Comparison of ENCODE assay signal across 8 cellular contexts in the genomic region with DNA sequence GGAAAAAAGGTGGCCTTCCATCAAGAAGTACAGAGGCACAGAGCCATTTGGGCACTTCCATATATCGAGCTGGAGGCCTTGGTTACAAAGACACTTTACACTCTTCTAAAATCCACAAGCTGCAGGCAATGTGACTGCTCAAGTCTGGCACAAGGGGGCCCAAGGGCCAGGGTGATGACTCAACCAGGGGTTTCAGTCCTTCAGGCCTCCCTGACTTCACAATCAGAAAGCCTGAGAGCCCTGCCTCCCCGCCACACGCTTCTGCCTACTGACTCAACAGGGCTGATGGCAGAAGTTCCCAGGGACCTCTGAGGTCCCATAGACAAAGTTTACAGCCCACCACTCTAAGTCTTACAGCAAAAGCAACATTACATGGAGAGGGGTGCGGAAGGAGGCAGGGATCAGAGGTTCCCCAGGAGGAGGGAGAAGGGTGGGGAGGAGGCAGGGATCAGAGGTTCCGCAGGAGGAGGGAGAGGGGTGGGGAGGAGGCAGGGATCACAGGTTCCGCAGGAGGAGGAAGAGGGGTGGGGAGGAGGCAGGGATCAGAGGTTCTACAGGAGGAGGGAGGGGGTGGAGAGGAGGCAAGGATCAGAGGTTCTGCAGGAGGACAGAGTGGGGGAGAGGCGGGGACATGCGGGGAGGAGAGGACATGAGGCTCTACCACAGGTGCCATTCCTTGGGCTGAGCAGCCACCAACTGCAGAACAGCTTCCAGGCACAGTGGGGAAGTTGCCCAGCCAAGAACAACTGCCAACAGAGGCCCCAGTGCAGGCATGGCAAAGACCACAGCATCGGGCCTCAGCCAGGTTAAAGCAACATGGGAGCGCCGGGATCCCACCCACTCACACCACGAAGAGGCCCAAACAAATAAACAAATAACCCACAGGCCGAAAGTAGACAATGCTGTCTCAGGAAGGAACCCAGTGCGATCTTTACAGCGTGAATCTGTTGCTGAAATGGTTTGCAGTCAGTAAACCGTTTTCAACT. TPM values are rescaled to one million over a fixed set of nuclear protein-coding genes. Genes with fewer than 3 reads are reported as not detected.
DNase-seq lines count a peak whose midpoint lies in the region; ATAC-seq and TF ChIP-seq lines count a peak whose summit lies in the region.

No MANE protein-coding gene starts in this region.

- peak; percentile 93 for ATAC-seq in GM18519 (IDR thresholded peaks at IDR 0.05; ENCODE audit: low FRiP score, unreplicated experiment)

- no peak for TF ChIP-seq EP300 in transverse colon (IDR thresholded peaks at IDR 0.05; ENCODE audit: low read depth)

- peak; percentile 87 for DNase-seq in MV-4-11 (lab: John Stamatoyannopoulos, UW)
- DNase-seq in astrocyte of the spinal cord (ENCODE audit: low read depth, low spot score), result peak; percentile 49
- DNase-seq in stimulated activated CD4-positive, alpha-beta T cell treated with anti-CD3 and anti-CD28 coated beads, Interleukin-4, amount 100 ng/mL, for 48 hours (ENCODE audit: low read depth in 2 of 2), result peak; percentile 54 to 61
- DNase-seq in middle frontal gyrus (ENCODE audit: extremely low spot score, low spot score), result no peak
- DNase-seq in HuH-7 (ENCODE audit: low spot score), result no peak
- no peak for DNase-seq in transverse colon

- POLR2A ChIA-PET in HEK293 (lab: Yijun Ruan, JAX), result no interaction called here

- 84 to 85% methylated on average over 13 to 16 of the region's 16 CpGs for WGBS in transverse colon (ENCODE audit: low coverage in 1 of 2), 2 donors

- CTCF ChIA-PET in HEK293 (lab: Yijun Ruan, JAX), result interaction anchor here (1.3 kb wide), 1 partner anchor 164 kb away, joined by 3 read pairs; no protein-coding TSS in a partner anchor

- H3K9me3 ChIP-seq in HEK293 (ENCODE audit: control insufficient read depth, insufficient read depth, low read depth, low read length), result no peaks in the 10 kb centered on the region
- H3K9me3 ChIP-seq in transverse colon, result no peaks in the 10 kb centered on the region

- peaks cover 0 to 18% of the 10 kb centered on the region in 2 experiments; a peak in 1 of 3 replicates for H3K36me3 ChIP-seq in HEK293 (ENCODE audit: control insufficient read depth in 2 of 2, insufficient read depth in 1 of 2, low read length in 2 of 2)
- H3K36me3 ChIP-seq in transverse colon, result no peaks in the 10 kb centered on the region

- TF ChIP-seq POLR2A in transverse colon (IDR thresholded peaks at IDR 0.05), result no peak

- H3K27me3 ChIP-seq in transverse colon, result no peaks in the 10 kb centered on the region

- in situ Hi-C loops in astrocyte of the spinal cord (cut with HindIII; ENCODE audit: low sequenced_read_pairs), result no loop called here
- in situ Hi-C loops in transverse colon (cut with MboI; ENCODE audit: low pct_ligation_motif_present in 1 of 4, low pct_unique_long_range_greater_than_20kb in 1 of 4, low sequenced_read_pairs in 3 of 4), result no loop called here

- H3K27ac ChIP-seq in HEK293 (ENCODE audit: extremely low read depth, low read depth, low read length) (no peak overlapping the region), transverse colon (no peak overlapping the region)

- intact Hi-C loops in transverse colon (cut with DNase I; ENCODE audit: low total_unique reads), result loop anchor here (5.0 kb wide), 1 partner anchor 891 kb away; no protein-coding TSS in a partner anchor

- TF ChIP-seq CTCF in HEK293 (tag by site-specific recombination; IDR thresholded peaks at IDR 0.05) (no peak), astrocyte of the spinal cord (IDR thresholded peaks at IDR 0.05; ENCODE audit: low read depth, low read length) (no peak), transverse colon (IDR thresholded peaks at IDR 0.05) (no peak)

- H3K4me1 ChIP-seq in HEK293 (ENCODE audit: control insufficient read depth, insufficient read depth, low read length) (no peaks in the 10 kb centered on the region; the same call in 1 of the 2 replicates), transverse colon (peaks cover 0 to 12% (median 6%) of the 10 kb centered on the region in 4 donors)

- H3K4me3 ChIP-seq in HEK293 (ENCODE audit: low read depth, low read length) (no peak overlapping the region), astrocyte of the spinal cord (ENCODE audit: low read depth, low read length) (no peak overlapping the region), transverse colon (no peak overlapping the region)

TF ChIP-seq in HEK293, 187 proteins besides CTCF, POLR2A, EP300 and RAD21:
- TF ChIP-seq ZNF175 (tag by site-specific recombination; IDR thresholded peaks at IDR 0.05) (no peak), TRIM28 (IDR thresholded peaks at IDR 0.05; ENCODE audit: borderline replicate concordance, low read length) (no peak), ZNF707 (tag by site-specific recombination; IDR thresholded peaks at IDR 0.05) (no peak), REPIN1 (tag by site-specific recombination; IDR thresholded peaks at IDR 0.05; ENCODE audit: low read depth) (no peak), ZFHX2 (tag by site-specific recombination; conservative IDR thresholded peaks at IDR 0.05) (peak; percentile 25; the same call in 1 of the 2 replicates), ZNF223 (tag by site-specific recombination; IDR thresholded peaks at IDR 0.05) (no peak), BCL11B (tag by site-specific recombination; IDR thresholded peaks at IDR 0.05; ENCODE audit: low read depth) (no peak), ZNF555 (tag by site-specific recombination; conservative IDR thresholded peaks at IDR 0.05) (no peak), ZNF184 (tag by site-specific recombination; IDR thresholded peaks at IDR 0.05) (no peak), EGR2 (tag by site-specific recombination; IDR thresholded peaks at IDR 0.05; ENCODE audit: low read depth) (peak; percentile 64), SP7 (tag by site-specific recombination; IDR thresholded peaks at IDR 0.05) (0 out of 2 replicates have a peak, but pooled peaks have one; percentile 18)
- TF ChIP-seq, protein P1, sequence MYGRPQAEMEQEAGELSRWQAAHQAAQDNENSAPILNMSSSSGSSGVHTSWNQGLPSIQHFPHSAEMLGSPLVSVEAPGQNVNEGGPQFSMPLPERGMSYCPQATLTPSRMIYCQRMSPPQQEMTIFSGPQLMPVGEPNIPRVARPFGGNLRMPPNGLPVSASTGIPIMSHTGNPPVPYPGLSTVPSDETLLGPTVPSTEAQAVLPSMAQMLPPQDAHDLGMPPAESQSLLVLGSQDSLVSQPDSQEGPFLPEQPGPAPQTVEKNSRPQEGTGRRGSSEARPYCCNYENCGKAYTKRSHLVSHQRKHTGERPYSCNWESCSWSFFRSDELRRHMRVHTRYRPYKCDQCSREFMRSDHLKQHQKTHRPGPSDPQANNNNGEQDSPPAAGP (tag by site-specific recombination; IDR thresholded peaks at IDR 0.05), result no peak
- TF ChIP-seq, protein P2, sequence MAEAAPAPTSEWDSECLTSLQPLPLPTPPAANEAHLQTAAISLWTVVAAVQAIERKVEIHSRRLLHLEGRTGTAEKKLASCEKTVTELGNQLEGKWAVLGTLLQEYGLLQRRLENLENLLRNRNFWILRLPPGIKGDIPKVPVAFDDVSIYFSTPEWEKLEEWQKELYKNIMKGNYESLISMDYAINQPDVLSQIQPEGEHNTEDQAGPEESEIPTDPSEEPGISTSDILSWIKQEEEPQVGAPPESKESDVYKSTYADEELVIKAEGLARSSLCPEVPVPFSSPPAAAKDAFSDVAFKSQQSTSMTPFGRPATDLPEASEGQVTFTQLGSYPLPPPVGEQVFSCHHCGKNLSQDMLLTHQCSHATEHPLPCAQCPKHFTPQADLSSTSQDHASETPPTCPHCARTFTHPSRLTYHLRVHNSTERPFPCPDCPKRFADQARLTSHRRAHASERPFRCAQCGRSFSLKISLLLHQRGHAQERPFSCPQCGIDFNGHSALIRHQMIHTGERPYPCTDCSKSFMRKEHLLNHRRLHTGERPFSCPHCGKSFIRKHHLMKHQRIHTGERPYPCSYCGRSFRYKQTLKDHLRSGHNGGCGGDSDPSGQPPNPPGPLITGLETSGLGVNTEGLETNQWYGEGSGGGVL (tag by site-specific recombination; IDR thresholded peaks at IDR 0.05), result peak; percentile 24; the same call in 1 of the 2 replicates
- TF ChIP-seq, protein P3, sequence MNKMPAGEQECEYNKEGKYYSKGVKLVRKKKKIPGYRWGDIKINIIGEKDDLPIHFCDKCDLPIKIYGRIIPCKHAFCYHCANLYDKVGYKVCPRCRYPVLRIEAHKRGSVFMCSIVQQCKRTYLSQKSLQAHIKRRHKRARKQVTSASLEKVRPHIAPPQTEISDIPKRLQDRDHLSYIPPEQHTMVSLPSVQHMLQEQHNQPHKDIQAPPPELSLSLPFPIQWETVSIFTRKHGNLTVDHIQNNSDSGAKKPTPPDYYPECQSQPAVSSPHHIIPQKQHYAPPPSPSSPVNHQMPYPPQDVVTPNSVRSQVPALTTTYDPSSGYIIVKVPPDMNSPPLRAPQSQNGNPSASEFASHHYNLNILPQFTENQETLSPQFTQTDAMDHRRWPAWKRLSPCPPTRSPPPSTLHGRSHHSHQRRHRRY (tag by site-specific recombination; IDR thresholded peaks at IDR 0.05), result no peak
TF ChIP-seq in HEK293: peak in this region for 4.

RNA-seq across cellular contexts. Expression of a gene that starts 52.0 kb away (rescaled TPM):
- 10 to 100 TPM; 10.8 to 21.4 (median 17.9) TPM for total RNA-seq in transverse colon

Comparison
In these comparisons a context has a peak if more than half of its experiments do, and no peak if none do; other contexts are left out.
1. DNase-seq: peak in MV-4-11 (single experiment), astrocyte of the spinal cord (single experiment) and stimulated activated CD4-positive, alpha-beta T cell treated with anti-CD3 and anti-CD28 coated beads, Interleukin-4, amount 100 ng/mL, for 48 hours (2 of 2); none in middle frontal gyrus (single experiment), HuH-7 (single experiment) and transverse colon (single experiment).